Comparison of ENCODE assay signal across 26 cellular contexts in the genomic region with DNA sequence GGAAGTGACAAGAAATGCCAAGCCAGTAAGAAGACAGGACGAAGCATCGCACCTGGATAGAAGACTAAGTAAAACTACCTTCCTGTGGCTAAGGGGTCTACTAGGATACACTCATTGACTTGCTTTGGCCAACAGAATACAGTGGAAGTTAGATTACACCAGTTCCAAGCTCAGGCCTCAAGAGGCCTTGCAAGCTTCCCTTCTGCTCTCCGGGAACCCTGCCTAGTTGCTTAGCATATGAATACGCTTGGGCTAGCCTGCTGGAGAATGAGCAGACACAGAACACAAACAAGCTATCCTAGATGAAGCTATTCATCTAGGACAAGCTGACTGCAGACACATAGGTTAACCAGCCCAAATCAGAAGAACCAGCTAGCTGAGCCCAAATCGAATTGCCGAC.
A peak's percentile ranks its signal among the peaks of the same experiment; 100 is the strongest.
DNase-seq lines count a peak whose midpoint lies in the region; ATAC-seq lines count a peak whose summit lies in the region.
"Had no signal": no experiment of that assay in that cellular context is flagged by ENCODE, and none has a peak within 500 bp of the region (broad histone marks: within the 10 kb centered on the region; RNA-seq: fewer than 3 reads in every experiment).

No MANE protein-coding gene starts in this region.

- DNase-seq in HAP-1 (ENCODE audit: low spot score in 2 of 2) (peak; percentile 69 to 70), iPS-NIHi7 (ENCODE audit: extremely low spot score) (peak; percentile 57), Right ventricle myocardium inferior (ENCODE audit: missing footprints) (no peak), NCI-H2029 treated with DMSO at 0.1 percent for 48 hours (lab: John Stamatoyannopoulos, UW) (no peak), NCI-H748 (lab: John Stamatoyannopoulos, UW; ENCODE audit: unreplicated experiment) (no peak)
- DNase-seq: activated CD4-positive, alpha-beta memory T cell treated with anti-CD3 and anti-CD28 coated beads for 36 hours; activated CD4-positive, alpha-beta T cell treated with anti-CD3 and anti-CD28 coated beads for 1 hour; activated naive CD8-positive, alpha-beta T cell treated with anti-CD3 and anti-CD28 coated beads, Interleukin-2, amount 50 U/mL, for 24 hours; activated T-cell treated with anti-CD3 and anti-CD28 coated beads, Interleukin-2, amount 50 U/mL, for 72 hours; DMS53; foreskin fibroblast; GOT3; heart left ventricle; NCI-H1417 treated with DMSO at 0.1 percent for 48 hours; NCI-H2081; NCI-H2227 treated with DMSO at 0.1 percent for 48 hours; NCI-H748 treated with DMSO at 0.1 percent for 48 hours; SIG-M5; sigmoid colon; stimulated activated CD4-positive, alpha-beta T cell treated with anti-CD3 and anti-CD28 coated beads, Interleukin-4, amount 100 ng/mL, for 24 hours; transverse colon had no signal

- intact Hi-C loops in Right ventricle myocardium inferior (cut with DNase I): no loop called here

- no peaks in the 10 kb centered on the region for H3K36me3 ChIP-seq in HAP-1 (replicated peaks)
- H3K36me3 ChIP-seq: BLaER1 treated with 17β-estradiol and CSF1 and Interleukin-3, amounts not matched to agents 10 nM and 100 nM; esophagus muscularis mucosa; heart left ventricle; prostate gland; sigmoid colon; transverse colon had no signal

- H3K4me3 ChIP-seq in HAP-1: no peak overlapping the region
- H3K4me3 ChIP-seq: BLaER1 treated with 17β-estradiol and CSF1 and Interleukin-3, amounts not matched to agents 10 nM and 100 nM; esophagus muscularis mucosa; heart left ventricle; prostate gland; sigmoid colon; transverse colon had no signal

- H3K27ac ChIP-seq in cingulate gyrus (ENCODE audit: low read depth, low read length): peak overlapping the region; percentile 5
- H3K27ac ChIP-seq: BLaER1 treated with 17β-estradiol and CSF1 and Interleukin-3, amounts not matched to agents 10 nM and 100 nM; esophagus muscularis mucosa; heart left ventricle; prostate gland; sigmoid colon; transverse colon had no signal

- H3K9me3 ChIP-seq in HAP-1: no peaks in the 10 kb centered on the region
- H3K9me3 ChIP-seq: BLaER1 treated with 17β-estradiol and CSF1 and Interleukin-3, amounts not matched to agents 10 nM and 100 nM; esophagus muscularis mucosa; heart left ventricle; prostate gland; sigmoid colon; transverse colon had no signal

- in situ Hi-C loops in HAP-1 (cut with MboI; ENCODE audit: low sequenced_read_pairs): no loop called here

- H3K27me3 ChIP-seq in HAP-1 (ENCODE audit: low read depth): no peaks in the 10 kb centered on the region
- H3K27me3 ChIP-seq: BLaER1 treated with 17β-estradiol and CSF1 and Interleukin-3, amounts not matched to agents 10 nM and 100 nM; esophagus muscularis mucosa; heart left ventricle; sigmoid colon; transverse colon had no signal

- H3K4me1 ChIP-seq in HAP-1: peaks cover 8% of the 10 kb centered on the region
- H3K4me1 ChIP-seq: BLaER1 treated with 17β-estradiol and CSF1 and Interleukin-3, amounts not matched to agents 10 nM and 100 nM; prostate gland; sigmoid colon; transverse colon had no signal

- ATAC-seq in Right ventricle myocardium inferior: no peak
- ATAC-seq in GM18502 (IDR thresholded peaks at IDR 0.05; ENCODE audit: poor library complexity, unreplicated experiment): no peak
- ATAC-seq: activated naive CD8-positive, alpha-beta T cell treated with anti-CD3 and anti-CD28 coated beads, Interleukin-2, amount 50 U/mL, for 24 hours; activated T-cell treated with anti-CD3 and anti-CD28 coated beads, Interleukin-2, amount 50 U/mL, for 72 hours; heart left ventricle had no signal

Comparison
In these comparisons a context has a peak if more than half of its experiments do, and no peak if none do; other contexts are left out.
1. DNase-seq: peak in HAP-1 (2 of 2) and iPS-NIHi7 (single experiment); none in Right ventricle myocardium inferior (single experiment), NCI-H2029 treated with DMSO at 0.1 percent for 48 hours (single experiment) and NCI-H748 (single experiment).